ENCODE assay signal across 9 cellular contexts in genomic region chr22:37640591-37641250, GRCh38. TPM values are rescaled to one million over a fixed set of nuclear protein-coding genes. Genes with fewer than 3 reads are reported as not detected.
DNase-seq lines count a peak whose midpoint lies in the region; ATAC-seq and TF ChIP-seq lines count a peak whose summit lies in the region.
"Had no signal": no experiment of that assay in that cellular context is flagged by ENCODE, and none has a peak within 500 bp of the region (broad histone marks: within the 10 kb centered on the region; RNA-seq: fewer than 3 reads in every experiment).

No MANE protein-coding gene starts in this region.

- H3K4me2 ChIP-seq in DOHH2 (ENCODE audit: low read length), result peak overlapping the region; percentile 97
- peak overlapping the region; percentile 99 for H3K4me2 ChIP-seq in OCI-LY7 (ENCODE audit: low read length)

- H3K36me3 ChIP-seq in DOHH2 (ENCODE audit: control insufficient read depth, low read length), result peaks cover 30% of the 10 kb centered on the region
- H3K36me3 ChIP-seq in OCI-LY7 (ENCODE audit: insufficient read depth, low read length), result peaks cover 20% of the 10 kb centered on the region; the same call in 1 of the 2 replicates
- H3K36me3 ChIP-seq in endodermal cell (ENCODE audit: control insufficient read depth, insufficient read depth, low read length), result peaks cover 9% of the 10 kb centered on the region
- H3K36me3 ChIP-seq in ovary, result no peaks in the 10 kb centered on the region

- no peaks in the 10 kb centered on the region for H4K20me1 ChIP-seq in DOHH2 (ENCODE audit: control insufficient read depth, insufficient read depth, low read depth, low read length)
- H4K20me1 ChIP-seq in OCI-LY7 (ENCODE audit: insufficient read depth, low read length), result no peaks in the 10 kb centered on the region

- no peak for TF ChIP-seq EP300 in ovary (IDR thresholded peaks at IDR 0.05)

- H2AFZ ChIP-seq in OCI-LY7 (ENCODE audit: low read length), result no peak overlapping the region

- no peaks in the 10 kb centered on the region for H3K27me3 Mint-ChIP-seq in endodermal cell (ENCODE audit: insufficient read depth)

- H3K9ac ChIP-seq in endodermal cell (ENCODE audit: extremely low read depth, low read length, poor library complexity, severe bottlenecking), result no peak overlapping the region

- no peaks in the 10 kb centered on the region for H3K9me2 ChIP-seq in DOHH2 (replicated peaks; ENCODE audit: control insufficient read depth, low read length)
- no peaks in the 10 kb centered on the region for H3K9me2 ChIP-seq in OCI-LY7 (ENCODE audit: insufficient read depth, low read length)

- H3K27ac Mint-ChIP-seq in endodermal cell, result no peak overlapping the region

- H3K9me3 ChIP-seq in DOHH2 (ENCODE audit: control insufficient read depth, insufficient read depth, low read length) (no peaks in the 10 kb centered on the region), OCI-LY7 (ENCODE audit: low read length) (no peaks in the 10 kb centered on the region), endodermal cell (ENCODE audit: control insufficient read depth, low read length) (no peaks in the 10 kb centered on the region), ovary (no peaks in the 10 kb centered on the region)
- H3K9me3 ChIP-seq: body of pancreas had no signal

- H3K27ac ChIP-seq in DOHH2 (ENCODE audit: low read depth, low read length) (peak overlapping the region; percentile 30), OCI-LY7 (ENCODE audit: low read depth, low read length, poor library complexity, severe bottlenecking) (peak overlapping the region; percentile 41), endodermal cell (ENCODE audit: low read depth, low read length) (no peak overlapping the region), ovary (no peak overlapping the region)

- H3K4me3 ChIP-seq in DOHH2 (ENCODE audit: low read length) (peak overlapping the region; percentile 79), OCI-LY7 (ENCODE audit: low read depth, low read length, poor library complexity, severe bottlenecking) (peak overlapping the region; percentile 94), endodermal cell (ENCODE audit: low read length) (peak overlapping the region; percentile 87), ovary (peak overlapping the region; percentile 47)

- WGBS in endodermal cell (ENCODE audit: insufficient coverage in 1 of 2, insufficient read length in 1 of 2), 2 experiments, result 81 to 83% methylated on average over 6 to 15 of the region's 16 CpGs
- WGBS in ovary, 3 donors, result 40 to 61% (median 49%) methylated on average over 7 to 16 of the region's 16 CpGs

- H3K4me1 ChIP-seq in DOHH2 (ENCODE audit: control insufficient read depth, low read length) (peaks cover 31% of the 10 kb centered on the region), OCI-LY7 (ENCODE audit: insufficient read depth, low read length, poor library complexity, severe bottlenecking) (peaks cover 31% of the 10 kb centered on the region), endodermal cell (ENCODE audit: control insufficient read depth, insufficient read depth, low read length) (peaks cover 6% of the 10 kb centered on the region), ovary (ENCODE audit: insufficient read depth) (peaks cover 2% of the 10 kb centered on the region)

- no peaks in the 10 kb centered on the region for H3K27me3 ChIP-seq in DOHH2 (ENCODE audit: control insufficient read depth, low read length)
- H3K27me3 ChIP-seq in endodermal cell (ENCODE audit: control insufficient read depth, insufficient read depth, low read length, poor library complexity, severe bottlenecking), result no peaks in the 10 kb centered on the region
- no peaks in the 10 kb centered on the region for H3K27me3 ChIP-seq in ovary
- H3K27me3 ChIP-seq: body of pancreas had no signal

- H3K4me1 Mint-ChIP-seq in endodermal cell, result peaks cover 14% of the 10 kb centered on the region

- DNase-seq in OCI-LY7 (ENCODE audit: low spot score) (no peak), endodermal cell (no peak), ovary (peak in 1 of 5 donors; percentile 36), sciatic nerve (ENCODE audit: low spot score) (no peak), NCI-H146 treated with DMSO at 0.1 percent for 48 hours (lab: John Stamatoyannopoulos, UW; ENCODE audit: unreplicated experiment) (no peak)

- H3F3A ChIP-seq in DOHH2 (ENCODE audit: control insufficient read depth, insufficient read depth), result peaks cover 18% of the 10 kb centered on the region

- H3K4me3 Mint-ChIP-seq in endodermal cell, result peak overlapping the region; percentile 69

- TF ChIP-seq POLR2A in ovary (IDR thresholded peaks at IDR 0.05), result no peak

- intact Hi-C loops in OCI-LY7 (cut with micrococcal nuclease; ENCODE audit: unreplicated experiment) (loop anchor here (5.0 kb wide), 1 partner anchor 33 kb away; the partner anchor contains the start of gene GGA1), ovary (cut with DNase I) (loop anchor here (5.0 to 10.0 kb wide), 4 partner anchors 37 to 154 kb away; partner anchors contain the start of gene LGALS1 (in 1 of the 4)), sciatic nerve (cut with DNase I) (no loop called here)

- POLR2A ChIA-PET in OCI-LY7 (lab: Charles Lee), result interaction anchor here (1.2 to 1.6 kb wide), 2 partner anchors 14 to 18 kb away, joined by 4 read pairs; partner anchors contain the start of gene PDXP

- ATAC-seq in sciatic nerve (no peak), GM18873 (IDR thresholded peaks at IDR 0.05; ENCODE audit: low FRiP score, unreplicated experiment) (no peak), HG03378 (IDR thresholded peaks at IDR 0.05; ENCODE audit: unreplicated experiment) (no peak)
- ATAC-seq: body of pancreas had no signal

- no TSS peak for BruUV-seq in OCI-LY7 (replicated peaks; lab: Mats Ljungman, UMichigan)

- peaks cover 9% of the 10 kb centered on the region for H3K79me2 ChIP-seq in DOHH2 (ENCODE audit: control insufficient read depth, low read length)
- no peaks in the 10 kb centered on the region for H3K79me2 ChIP-seq in OCI-LY7 (ENCODE audit: insufficient read depth, low read depth, low read length)

- CTCF ChIA-PET in OCI-LY7 (lab: Charles Lee; ENCODE audit: unreplicated experiment), result interaction anchor here (0.6 kb wide), 1 partner anchor 100 kb away, joined by 4 read pairs; no protein-coding TSS in a partner anchor

- H3K9me3 Mint-ChIP-seq in endodermal cell, result no peaks in the 10 kb centered on the region

- H3K36me3 Mint-ChIP-seq in endodermal cell (ENCODE audit: low read depth), result peaks cover 17% of the 10 kb centered on the region

- peak; percentile 21 for TF ChIP-seq CTCF in DOHH2 (IDR thresholded peaks at IDR 0.05; ENCODE audit: low read depth, low read length, poor library complexity, severe bottlenecking)
- TF ChIP-seq CTCF in OCI-LY7 (conservative IDR thresholded peaks at IDR 0.05; ENCODE audit: low read length), result peak; percentile 54
- TF ChIP-seq CTCF in endodermal cell (conservative IDR thresholded peaks at IDR 0.05), result no peak
- no peak for TF ChIP-seq CTCF in ovary (IDR thresholded peaks at IDR 0.05)

RNA-seq across cellular contexts. Expression of gene SH3BP1, which starts 1.3 kb away (rescaled TPM):
- total RNA-seq in OCI-LY7 (2014; rRNA removed; shearing (Covaris generic)), result 15.3 and 18.3 TPM in 2 replicates
- total RNA-seq in OCI-LY7 (2022) (44.4 and 48.4 TPM in 2 replicates), endodermal cell (10 to 100 TPM; 37.7 to 38.6 TPM), ovary (10 to 100 TPM in 4 of 7 donors, 1 to 10 TPM in 3; 2.0 to 13.3 (median 10.9) TPM), sciatic nerve (10.3 TPM)
- 15.7 TPM for polyA plus RNA-seq in endodermal cell (2013, experiment 1 of 2)
- 14.3 TPM for polyA plus RNA-seq in endodermal cell (2013, experiment 2 of 2)
- 1 to 10 TPM; 4.5 to 5.5 TPM for polyA plus RNA-seq in ovary

RNA-seq across cellular contexts. Expression of gene PDXP, which starts 17.8 kb away (rescaled TPM):
- 50.0 and 61.2 TPM in 2 replicates for total RNA-seq in OCI-LY7 (2014; rRNA removed; shearing (Covaris generic))
- total RNA-seq in OCI-LY7 (2022) (54.0 and 55.8 TPM in 2 replicates), endodermal cell (10 to 100 TPM; 23.5 to 29.3 TPM), ovary (10 to 100 TPM in 6 of 7 donors, 1 to 10 TPM in 1; 9.1 to 15.9 (median 12.7) TPM), sciatic nerve (10.0 TPM)
- 40.4 TPM for polyA plus RNA-seq in endodermal cell (2013, experiment 1 of 2)
- 40.7 TPM for polyA plus RNA-seq in endodermal cell (2013, experiment 2 of 2)
- polyA plus RNA-seq in ovary, result 10 to 100 TPM in 1 of 2 donors, 1 to 10 TPM in 1; 8.1 to 13.3 TPM

RNA-seq across cellular contexts. Expression of gene GGA1, which starts 32.1 kb away (rescaled TPM):
- total RNA-seq in OCI-LY7 (2014; rRNA removed; shearing (Covaris generic)), result 119 and 127 TPM in 2 replicates
- 167 and 172 TPM in 2 replicates for total RNA-seq in OCI-LY7 (2022)
- total RNA-seq in endodermal cell, result 10 to 100 TPM; 87.5 TPM
- 60.0 TPM for polyA plus RNA-seq in endodermal cell (2013, experiment 1 of 2)
- 56.4 TPM for polyA plus RNA-seq in endodermal cell (2013, experiment 2 of 2)
- 10 to 100 TPM; 36.8 to 64.7 (median 49.6) TPM for total RNA-seq in ovary
- 10 to 100 TPM; 24.1 to 41.9 TPM for polyA plus RNA-seq in ovary
- 71.2 TPM for total RNA-seq in sciatic nerve

RNA-seq across cellular contexts. Expression of gene LGALS1, which starts 34.7 kb away (rescaled TPM):
- 85.8 and 93.1 TPM in 2 replicates for total RNA-seq in OCI-LY7 (2014; rRNA removed; shearing (Covaris generic))
- 57.2 and 57.3 TPM in 2 replicates for total RNA-seq in OCI-LY7 (2022)
- 10 to 100 TPM; 10.4 to 16.0 TPM for total RNA-seq in endodermal cell
- 126 TPM for polyA plus RNA-seq in endodermal cell (2013, experiment 1 of 2)
- 131 TPM for polyA plus RNA-seq in endodermal cell (2013, experiment 2 of 2)
- 1,000 to 10,000 TPM in 5 of 7 donors, 100 to 1,000 TPM in 2; 819 to 1,819 (median 1,125) TPM for total RNA-seq in ovary
- 1,000 to 10,000 TPM in 1 of 2 donors, 100 to 1,000 TPM in 1; 331 to 1,399 TPM for polyA plus RNA-seq in ovary
- 1,269 TPM for total RNA-seq in sciatic nerve

RNA-seq across cellular contexts. Expression of gene NOL12, which starts 45.4 kb away (rescaled TPM):
- total RNA-seq in OCI-LY7 (2014; rRNA removed; shearing (Covaris generic)), result 64.6 and 79.0 TPM in 2 replicates
- total RNA-seq in OCI-LY7 (2022), result 58.6 and 62.3 TPM in 2 replicates
- total RNA-seq in endodermal cell, result 10 to 100 TPM; 21.9 to 26.8 TPM
- polyA plus RNA-seq in endodermal cell (2013, experiment 1 of 2), result 28.1 TPM
- 24.4 TPM for polyA plus RNA-seq in endodermal cell (2013, experiment 2 of 2)
- 10 to 100 TPM; 11.9 to 36.0 (median 20.3) TPM for total RNA-seq in ovary
- 10 to 100 TPM in 1 of 2 donors, 1 to 10 TPM in 1; 7.6 to 19.3 TPM for polyA plus RNA-seq in ovary
- total RNA-seq in sciatic nerve, result 21.2 TPM

Comparison
In these comparisons a context has a peak if more than half of its experiments do, and no peak if none do; other contexts are left out.
1. H3K27ac ChIP-seq: peak in DOHH2 (single experiment) and OCI-LY7 (single experiment); none in endodermal cell (single experiment) and ovary (0 of 2).
2. CTCF ChIP-seq: peak in DOHH2 (single experiment) and OCI-LY7 (single experiment); none in endodermal cell (single experiment) and ovary (0 of 3).
3. Peak in every context shown above with its lines, with median percentiles within 50 percentile points of each other: H3K4me3 ChIP-seq.